In the genomic region with DNA sequence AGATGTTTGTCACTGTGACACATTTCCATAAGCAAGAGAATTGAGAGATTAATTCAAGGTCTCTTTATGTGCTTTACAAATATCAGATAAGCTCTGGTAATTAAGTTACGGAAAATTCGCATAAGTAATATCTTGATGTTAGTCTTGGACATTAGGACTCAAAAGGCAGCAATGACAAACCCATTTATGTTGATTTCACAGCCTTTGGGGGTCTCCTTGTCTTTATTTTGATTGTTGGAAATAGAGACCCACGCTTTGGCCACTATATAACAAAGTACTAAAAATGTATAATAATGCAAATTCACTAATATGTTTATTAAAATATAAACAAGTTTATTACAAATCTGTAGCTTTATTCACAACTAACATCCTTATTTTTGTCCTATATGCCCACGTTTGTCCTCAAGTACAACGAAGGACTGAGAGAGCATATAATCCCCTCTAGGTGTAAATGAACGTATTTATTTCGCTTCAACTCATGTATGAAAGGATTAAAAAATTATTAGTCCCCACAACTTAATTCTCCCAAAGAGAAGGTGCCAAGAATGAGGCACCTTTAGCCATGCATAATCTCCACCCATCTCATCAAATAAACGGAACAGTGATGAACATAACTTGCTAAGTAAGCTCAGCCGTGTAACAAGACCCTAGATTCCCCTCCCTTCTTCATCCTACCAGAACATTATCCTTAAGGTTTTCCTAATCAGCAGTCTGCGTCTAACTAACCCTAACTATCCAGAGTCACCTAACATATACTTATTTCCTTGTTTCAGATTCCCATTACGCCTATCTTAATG, we compare ENCODE assay signal across 9 cellular contexts. TPM values are rescaled to one million over a fixed set of nuclear protein-coding genes. Genes with fewer than 3 reads are reported as not detected.
A peak's percentile ranks its signal among the peaks of the same experiment; 100 is the strongest.
DNase-seq lines count a peak whose midpoint lies in the region; ATAC-seq and TF ChIP-seq lines count a peak whose summit lies in the region.
"Had no signal": no experiment of that assay in that cellular context is flagged by ENCODE, and none has a peak within 500 bp of the region (broad histone marks: within the 10 kb centered on the region; RNA-seq: fewer than 3 reads in every experiment).

No MANE protein-coding gene starts in this region.

- ATAC-seq in SK-N-SH treated with all-trans-retinoic acid at 6 μM for 48 hours = no peak
- ATAC-seq in psoas muscle = no peak
- ATAC-seq in GM21381 (IDR thresholded peaks at IDR 0.05; ENCODE audit: unreplicated experiment) = no peak

- WGBS in psoas muscle, 3 donors = 51 to 65% (median 57%) methylated on average over 11 of the region's 11 CpGs

- no peaks in the 10 kb centered on the region for H3K27me3 ChIP-seq in psoas muscle (ENCODE audit: insufficient read depth in 3 of 3, low read length in 2 of 3)

- H3K27ac ChIP-seq in psoas muscle = peak overlapping the region; percentile 100

- DNase-seq in fibroblast of the aortic adventitia (ENCODE audit: low read depth) (no peak), psoas muscle (no peak), middle frontal gyrus (ENCODE audit: extremely low spot score, low spot score) (no peak), NCI-H2029 treated with DMSO at 0.1 percent for 48 hours (lab: John Stamatoyannopoulos, UW) (no peak)
- DNase-seq in NK-92 treated with Interleukin-12 subunit alpha and Interleukin-12 subunit beta, amount 100 ng/mL, for 24 hours (lab: John Stamatoyannopoulos, UW) = no peak
- DNase-seq: Kasumi-1 had no signal

- no peaks in the 10 kb centered on the region for H3K36me3 ChIP-seq in ES-I3 (ENCODE audit: insufficient read depth, low read length)
- no peaks in the 10 kb centered on the region for H3K36me3 ChIP-seq in psoas muscle (ENCODE audit: insufficient read depth in 1 of 2, low read depth in 1 of 2)

- H3K4me1 ChIP-seq in ES-I3 (ENCODE audit: insufficient read depth, low read length) (peaks cover 11% of the 10 kb centered on the region), psoas muscle (peaks cover 34% of the 10 kb centered on the region)

- H3K9ac ChIP-seq in ES-I3 (ENCODE audit: low read depth, low read length) = peak overlapping the region; percentile 92

- peak overlapping the region; percentile 52 for H3K4me3 ChIP-seq in fibroblast of the aortic adventitia (ENCODE audit: low read depth, low read length)
- H3K4me3 ChIP-seq in psoas muscle = peak overlapping the region; percentile 89

- intact Hi-C loops in psoas muscle (cut with DNase I) = loop anchor here (2.0 to 5.0 kb wide), 2 partner anchors 59 kb away; no protein-coding TSS in a partner anchor

- TF ChIP-seq CTCF in fibroblast of the aortic adventitia (IDR thresholded peaks at IDR 0.05; ENCODE audit: insufficient read depth, low read length) (no peak), psoas muscle (IDR thresholded peaks at IDR 0.05) (no peak)

- H3K9me3 ChIP-seq in ES-I3 (ENCODE audit: control insufficient read depth, insufficient read depth, low read length) (no peaks in the 10 kb centered on the region), psoas muscle (no peaks in the 10 kb centered on the region)

TF ChIP-seq in SK-N-SH treated with all-trans-retinoic acid at 6 μM for 48 hours, 23 proteins besides CTCF, POLR2A, EP300 and RAD21:
- TF ChIP-seq ZC3H10 (CRISPR knock-in tag; IDR thresholded peaks at IDR 0.05) (0 out of 2 replicates have a peak, but pooled peaks have one; percentile 10), CSDC2 (CRISPR knock-in tag; IDR thresholded peaks at IDR 0.05) (no peak)

RNA-seq across cellular contexts. Expression of gene LAMC1, which starts 1.6 kb away (rescaled TPM):
- total RNA-seq in fibroblast of the aortic adventitia (ENCODE audit: low replicate concordance) = 564 and 789 TPM in 2 replicates
- 10 to 100 TPM; 71.4 to 94.4 (median 80.5) TPM for total RNA-seq in psoas muscle
- 10 to 100 TPM; 28.0 to 39.6 (median 30.5) TPM for polyA plus RNA-seq in psoas muscle
